In the genomic region with DNA sequence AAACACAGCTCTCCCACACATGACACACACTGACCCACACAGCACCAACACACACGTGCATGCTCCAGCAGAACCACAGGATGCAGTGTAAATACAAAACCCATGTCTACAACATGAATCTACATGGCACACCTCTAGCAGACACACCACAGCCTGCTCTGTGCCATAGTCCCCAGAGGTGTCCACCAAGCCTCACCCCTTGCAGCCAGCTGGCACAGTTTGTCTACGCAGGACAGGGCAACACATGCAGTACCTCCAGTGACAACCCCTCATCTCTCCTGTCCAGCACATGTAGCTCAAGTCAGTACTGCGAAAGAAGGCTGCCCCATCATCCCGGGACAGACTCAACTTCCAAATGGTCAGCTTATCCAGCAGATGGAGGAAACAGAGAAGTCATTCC, we compare ENCODE assay signal across 21 cellular contexts. TPM values are rescaled to one million over a fixed set of nuclear protein-coding genes. Genes with fewer than 3 reads are reported as not detected.
DNase-seq lines count a peak whose midpoint lies in the region; ATAC-seq and TF ChIP-seq lines count a peak whose summit lies in the region.
"Had no signal": no experiment of that assay in that cellular context is flagged by ENCODE, and none has a peak within 500 bp of the region (broad histone marks: within the 10 kb centered on the region; RNA-seq: fewer than 3 reads in every experiment).

No MANE protein-coding gene starts in this region.

- no peaks in the 10 kb centered on the region for H3K27me3 ChIP-seq in neural progenitor cell
- H3K27me3 ChIP-seq in spleen (replicated peaks in 1 of 7) = peaks cover 0 to 21% (median 0%) of the 10 kb centered on the region in 7 donors
- H3K27me3 ChIP-seq: BE2C; BLaER1 treated with 17β-estradiol and CSF1 and Interleukin-3, amounts not matched to agents 10 nM and 100 nM had no signal

- H4K20me1 ChIP-seq in neural progenitor cell (ENCODE audit: low read depth) = no peaks in the 10 kb centered on the region

- no peak for TF ChIP-seq POLR2A in spleen (IDR thresholded peaks at IDR 0.05)

- H3K9me3 ChIP-seq in neural progenitor cell (ENCODE audit: low read depth) (no peaks in the 10 kb centered on the region), spleen (no peaks in the 10 kb centered on the region)
- H3K9me3 ChIP-seq: A549; BE2C; BLaER1 treated with 17β-estradiol and CSF1 and Interleukin-3, amounts not matched to agents 10 nM and 100 nM had no signal

- no peak overlapping the region for H3K9ac ChIP-seq in neural progenitor cell
- H3K9ac ChIP-seq: BLaER1 treated with 17β-estradiol and CSF1 and Interleukin-3, amounts not matched to agents 10 nM and 100 nM had no signal

- H3K4me3 Mint-ChIP-seq in glutamatergic neuron (ENCODE audit: unreplicated experiment) (peak overlapping the region; percentile 43), neural progenitor cell (no peak overlapping the region)
- H3K4me3 Mint-ChIP-seq: CD14-positive monocyte; CD4-positive, alpha-beta T cell; CD8-positive, alpha-beta memory T cell had no signal

- H3K36me3 Mint-ChIP-seq in glutamatergic neuron (ENCODE audit: unreplicated experiment) (peaks cover 4% of the 10 kb centered on the region), neural progenitor cell (no peaks in the 10 kb centered on the region)
- H3K36me3 Mint-ChIP-seq: CD14-positive monocyte; CD8-positive, alpha-beta memory T cell had no signal

- H3K36me3 ChIP-seq in neural progenitor cell = no peaks in the 10 kb centered on the region
- no peaks in the 10 kb centered on the region for H3K36me3 ChIP-seq in spleen
- H3K36me3 ChIP-seq: BE2C; BLaER1 treated with 17β-estradiol and CSF1 and Interleukin-3, amounts not matched to agents 10 nM and 100 nM had no signal

- no peak overlapping the region for H3K4me3 ChIP-seq in neural progenitor cell
- H3K4me3 ChIP-seq in spleen = no peak overlapping the region
- H3K4me3 ChIP-seq: A549; BLaER1 treated with 17β-estradiol and CSF1 and Interleukin-3, amounts not matched to agents 10 nM and 100 nM had no signal

- H3K27ac Mint-ChIP-seq in glutamatergic neuron (ENCODE audit: unreplicated experiment) = peak overlapping the region; percentile 43
- H3K27ac Mint-ChIP-seq in neural progenitor cell = peak overlapping the region; percentile 20
- H3K27ac Mint-ChIP-seq: CD4-positive, alpha-beta T cell; CD8-positive, alpha-beta memory T cell had no signal

- H3K27me3 Mint-ChIP-seq in glutamatergic neuron (ENCODE audit: unreplicated experiment) (peaks cover 7% of the 10 kb centered on the region), neural progenitor cell (ENCODE audit: insufficient read depth, low read depth) (peaks cover 14% of the 10 kb centered on the region)

- H3K27ac ChIP-seq in neural progenitor cell (no peak overlapping the region), spleen (no peak overlapping the region)
- H3K27ac ChIP-seq: A549; BLaER1 treated with 17β-estradiol and CSF1 and Interleukin-3, amounts not matched to agents 10 nM and 100 nM had no signal

- H3F3A ChIP-seq in neural progenitor cell (ENCODE audit: low read depth) = no peaks in the 10 kb centered on the region

- no peak for ATAC-seq in SK-N-SH treated with all-trans-retinoic acid at 6 μM for 48 hours
- ATAC-seq: A549 had no signal

- 55 to 72% (median 72%) methylated on average over 4 of the region's 4 CpGs for WGBS in spleen, 5 donors

- TF ChIP-seq CTCF in glutamatergic neuron (IDR thresholded peaks at IDR 0.05; ENCODE audit: partially characterized antibody, unreplicated experiment) = no peak
- TF ChIP-seq CTCF in neural progenitor cell (IDR thresholded peaks at IDR 0.05) = no peak
- TF ChIP-seq CTCF in spleen (IDR thresholded peaks at IDR 0.05 in 8 of 11, conservative IDR thresholded peaks at IDR 0.05 in 3 of 11) = no peak

- H3K4me1 Mint-ChIP-seq in glutamatergic neuron (ENCODE audit: low read depth, unreplicated experiment) (peaks cover 34% of the 10 kb centered on the region), neural progenitor cell (peaks cover 14% of the 10 kb centered on the region)
- H3K4me1 Mint-ChIP-seq: CD14-positive monocyte; CD8-positive, alpha-beta memory T cell had no signal

- H3K4me2 ChIP-seq in neural progenitor cell = no peak overlapping the region
- H3K4me2 ChIP-seq: A549 had no signal

- no peak for DNase-seq in glutamatergic neuron
- no peak for DNase-seq in neural progenitor cell (ENCODE audit: low spot score)
- DNase-seq in spleen = peak; percentile 51
- no peak for DNase-seq in GDM1 (lab: John Stamatoyannopoulos, UW)
- no peak for DNase-seq in MV-4-11 (lab: John Stamatoyannopoulos, UW)
- DNase-seq: 8988T; ACHN; AML-193; BE2C; CD4-positive, alpha-beta T cell; CD8-positive, alpha-beta memory T cell; DMS 273 treated with DMSO at 0.1 percent for 48 hours; DMS79 treated with DMSO at 0.1 percent for 48 hours; GOT3; HCEC 1CT had no signal

- peaks cover 12% of the 10 kb centered on the region for H3K4me1 ChIP-seq in neural progenitor cell
- H3K4me1 ChIP-seq in spleen = no peaks in the 10 kb centered on the region
- H3K4me1 ChIP-seq: A549 had no signal

- intact Hi-C loops in spleen (cut with DNase I; ENCODE audit: low total_unique reads) = no loop called here

- peaks cover 16% of the 10 kb centered on the region for H3K9me3 Mint-ChIP-seq in glutamatergic neuron (ENCODE audit: unreplicated experiment)
- H3K9me3 Mint-ChIP-seq in neural progenitor cell = no peaks in the 10 kb centered on the region
- H3K9me3 Mint-ChIP-seq: CD14-positive monocyte; CD4-positive, alpha-beta T cell had no signal

- H2AFZ ChIP-seq in neural progenitor cell (replicated peaks) = no peak overlapping the region

- no peaks in the 10 kb centered on the region for H3K79me2 ChIP-seq in neural progenitor cell (ENCODE audit: low read depth)

TF ChIP-seq in SK-N-SH treated with all-trans-retinoic acid at 6 μM for 48 hours, 23 proteins besides CTCF, POLR2A, EP300 and RAD21:
- TF ChIP-seq ARNTL (CRISPR knock-in tag; IDR thresholded peaks at IDR 0.05; ENCODE audit: borderline replicate concordance, low read depth) (no peak), ESRRG (CRISPR knock-in tag; IDR thresholded peaks at IDR 0.05) (no peak), RARB (CRISPR knock-in tag; IDR thresholded peaks at IDR 0.05) (no peak), PPARA (CRISPR knock-in tag; IDR thresholded peaks at IDR 0.05; ENCODE audit: borderline replicate concordance) (no peak), TCF4 (CRISPR knock-in tag; IDR thresholded peaks at IDR 0.05; ENCODE audit: borderline replicate concordance) (no peak), ISL1 (CRISPR knock-in tag; IDR thresholded peaks at IDR 0.05) (no peak), GLIS3 (CRISPR knock-in tag; IDR thresholded peaks at IDR 0.05) (no peak), BACH2 (CRISPR knock-in tag; IDR thresholded peaks at IDR 0.05; ENCODE audit: borderline replicate concordance) (no peak), CSDC2 (CRISPR knock-in tag; IDR thresholded peaks at IDR 0.05) (no peak)
- TF ChIP-seq, protein P1, sequence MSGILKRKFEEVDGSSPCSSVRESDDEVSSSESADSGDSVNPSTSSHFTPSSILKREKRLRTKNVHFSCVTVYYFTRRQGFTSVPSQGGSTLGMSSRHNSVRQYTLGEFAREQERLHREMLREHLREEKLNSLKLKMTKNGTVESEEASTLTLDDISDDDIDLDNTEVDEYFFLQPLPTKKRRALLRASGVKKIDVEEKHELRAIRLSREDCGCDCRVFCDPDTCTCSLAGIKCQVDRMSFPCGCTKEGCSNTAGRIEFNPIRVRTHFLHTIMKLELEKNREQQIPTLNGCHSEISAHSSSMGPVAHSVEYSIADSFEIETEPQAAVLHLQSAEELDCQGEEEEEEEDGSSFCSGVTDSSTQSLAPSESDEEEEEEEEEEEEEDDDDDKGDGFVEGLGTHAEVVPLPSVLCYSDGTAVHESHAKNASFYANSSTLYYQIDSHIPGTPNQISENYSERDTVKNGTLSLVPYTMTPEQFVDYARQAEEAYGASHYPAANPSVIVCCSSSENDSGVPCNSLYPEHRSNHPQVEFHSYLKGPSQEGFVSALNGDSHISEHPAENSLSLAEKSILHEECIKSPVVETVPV (CRISPR knock-in tag; IDR thresholded peaks at IDR 0.05) = no peak

RNA-seq across cellular contexts. Expression of gene CELF4, which starts 18.9 kb away (rescaled TPM):
- total RNA-seq in glutamatergic neuron (ENCODE audit: unreplicated experiment) (38.4 TPM), neural progenitor cell (ENCODE audit: low replicate concordance) (0.50 and 1.8 TPM in 2 replicates), spleen (1 to 10 TPM in 2 of 7 donors, under 1 TPM in 5; 0.74 to 3.5 (median 0.84) TPM)
- polyA plus RNA-seq in spleen = under 1 TPM; 0.46 to 0.54 (median 0.50) TPM
- total RNA-seq: CD4-positive, alpha-beta T cell; CD8-positive, alpha-beta memory T cell; Daoy; G401 had no signal
- polyA plus RNA-seq: CD14-positive monocyte; CD8-positive, alpha-beta memory T cell had no signal
